Comparison of ENCODE assay signal across 8 cellular contexts in the genomic region with DNA sequence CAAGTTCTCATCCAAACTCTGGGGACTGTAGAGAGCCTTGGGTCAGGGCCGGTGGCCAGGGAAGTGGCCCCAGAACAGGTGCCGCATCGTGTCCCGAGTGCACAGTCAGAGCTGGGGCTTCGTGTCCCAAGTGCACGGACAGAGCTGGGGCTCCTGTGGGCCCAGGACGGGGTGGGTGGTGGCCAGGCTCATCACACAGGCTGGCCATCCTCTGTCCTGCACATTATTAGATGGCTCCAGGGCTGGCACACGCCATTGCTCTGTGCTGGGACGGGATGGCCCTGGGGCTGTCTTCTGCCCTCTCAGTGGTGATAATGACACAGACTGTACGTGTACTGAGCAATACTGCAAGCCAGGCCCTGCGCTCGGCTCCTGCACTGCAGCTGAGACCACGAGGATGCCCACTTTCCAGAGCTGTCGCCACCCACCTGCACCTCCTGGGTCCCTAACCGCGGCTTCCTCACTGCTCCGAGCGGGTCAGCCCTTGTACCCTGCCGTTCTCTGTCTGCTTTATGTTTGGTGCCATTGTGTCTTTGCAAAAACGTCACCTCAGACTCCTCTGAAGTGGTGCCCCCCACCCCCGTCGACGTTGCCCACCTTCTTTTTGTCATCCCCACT. TPM values are rescaled to one million over a fixed set of nuclear protein-coding genes. Genes with fewer than 3 reads are reported as not detected.
DNase-seq lines count a peak whose midpoint lies in the region; ATAC-seq, FAIRE-seq and TF ChIP-seq lines count a peak whose summit lies in the region.

No MANE protein-coding gene starts in this region.

- TF ChIP-seq EP300 in gastroesophageal sphincter (IDR thresholded peaks at IDR 0.05): no peak

- no peak overlapping the region for H2BK5ac ChIP-seq in mesendoderm (ENCODE audit: low read length)

- H3K27me3 ChIP-seq in gastroesophageal sphincter: no peaks in the 10 kb centered on the region
- H3K27me3 ChIP-seq in skeletal muscle tissue (ENCODE audit: control insufficient read depth in 3 of 3, insufficient read depth in 3 of 3, low read length in 3 of 3): no peaks in the 10 kb centered on the region
- peaks cover 3% of the 10 kb centered on the region for H3K27me3 ChIP-seq in mesendoderm (ENCODE audit: insufficient read depth, low read length, poor library complexity)

- H3K4me3 ChIP-seq in gastroesophageal sphincter (peak overlapping the region; percentile 61 to 71), skeletal muscle tissue (ENCODE audit: low read length in 3 of 3) (peak overlapping the region; percentile 74 to 83 (median 81)), mesendoderm (ENCODE audit: low read length) (no peak overlapping the region)

- no peak for TF ChIP-seq POLR2A in gastroesophageal sphincter (IDR thresholded peaks at IDR 0.05)

- no peak overlapping the region for H3K56ac ChIP-seq in mesendoderm (ENCODE audit: low read length)

- H3K27ac ChIP-seq in VCaP (peak overlapping the region; percentile 98), gastroesophageal sphincter (peak overlapping the region in 1 of 4 donors; percentile 67), skeletal muscle tissue (ENCODE audit: low read depth, low read length) (no peak overlapping the region), mesendoderm (ENCODE audit: low read depth, low read length) (no peak overlapping the region)

- WGBS in gastroesophageal sphincter (ENCODE audit: low coverage in 1 of 2), 2 donors: 60 to 66% methylated on average over 8 to 13 of the region's 23 CpGs
- no CpG with 5 or more reads among the region's 23 CpGs for whole genome bisulfite sequencing in mesendoderm (ENCODE audit: extremely low coverage, insufficient coverage, low lambda C conversion rate)

- no peak overlapping the region for H4K8ac ChIP-seq in mesendoderm (ENCODE audit: low read depth, low read length)

- H3K4me1 ChIP-seq in gastroesophageal sphincter (peaks cover 0 to 77% (median 52%) of the 10 kb centered on the region in 3 donors), skeletal muscle tissue (ENCODE audit: control insufficient read depth in 3 of 3, insufficient read depth in 3 of 3, low read length in 3 of 3) (peaks cover 62 to 66% (median 63%) of the 10 kb centered on the region in 3 donors), mesendoderm (ENCODE audit: control insufficient read depth, low read depth, low read length) (peaks cover 2% of the 10 kb centered on the region)

- no peak for TF ChIP-seq CTCF in VCaP (conservative IDR thresholded peaks at IDR 0.05)
- TF ChIP-seq CTCF in gastroesophageal sphincter (IDR thresholded peaks at IDR 0.05): no peak

- H3K4me2 ChIP-seq in mesendoderm (ENCODE audit: low read length): no peak overlapping the region

- ATAC-seq in gastroesophageal sphincter (no peak), HG03469 (IDR thresholded peaks at IDR 0.05; ENCODE audit: unreplicated experiment) (no peak)

- no peak overlapping the region for H3K23ac ChIP-seq in mesendoderm (ENCODE audit: low read length)

- H3K18ac ChIP-seq in mesendoderm (ENCODE audit: low read length): no peak overlapping the region

- H3K9me3 ChIP-seq in gastroesophageal sphincter (no peaks in the 10 kb centered on the region), skeletal muscle tissue (ENCODE audit: control insufficient read depth in 3 of 3, low read length in 3 of 3) (no peaks in the 10 kb centered on the region)

- H4K5ac ChIP-seq in mesendoderm (ENCODE audit: low read length): no peak overlapping the region

- peak; percentile 31 for FAIRE-seq in GM19239 (lab: Jason Lieb, UNC)

- peak overlapping the region; percentile 75 to 83 (median 80) for H3K9ac ChIP-seq in skeletal muscle tissue (ENCODE audit: low read depth in 1 of 3, low read length in 3 of 3)
- no peak overlapping the region for H3K9ac ChIP-seq in mesendoderm (ENCODE audit: low read length)

- H2BK120ac ChIP-seq in mesendoderm (ENCODE audit: low read depth, low read length): no peak overlapping the region

- no peak overlapping the region for H3K4ac ChIP-seq in mesendoderm (ENCODE audit: low read depth, low read length)

- no peak for DNase-seq in GM19239 (ENCODE audit: insufficient read length, low spot score)
- no peak for DNase-seq in SHP77 treated with DMSO at 0.1 percent for 48 hours (lab: John Stamatoyannopoulos, UW)
- DNase-seq in mesendoderm: no peak
- DNase-seq in dedifferentiated amniotic fluid mesenchymal stem cell (ENCODE audit: extremely low spot score): no peak

- H3K79me2 ChIP-seq in mesendoderm (ENCODE audit: control insufficient read depth, insufficient read depth, low read length): peaks cover 38% of the 10 kb centered on the region

- H2AK5ac ChIP-seq in mesendoderm (ENCODE audit: low read length): no peak overlapping the region

- peaks cover 31% of the 10 kb centered on the region for H3K79me1 ChIP-seq in mesendoderm (ENCODE audit: low read length)

- H2BK15ac ChIP-seq in mesendoderm (replicated peaks; ENCODE audit: low read depth): no peak overlapping the region

- peaks cover 0 to 3% of the 10 kb centered on the region in 2 donors for H3K36me3 ChIP-seq in gastroesophageal sphincter
- peaks cover 2 to 5% (median 5%) of the 10 kb centered on the region in 3 donors for H3K36me3 ChIP-seq in skeletal muscle tissue (ENCODE audit: control insufficient read depth in 3 of 3, insufficient read depth in 3 of 3, low read length in 3 of 3)
- no peaks in the 10 kb centered on the region for H3K36me3 ChIP-seq in mesendoderm (ENCODE audit: control insufficient read depth, insufficient read depth, low read length)

RNA-seq across cellular contexts. Expression of a gene that starts 1.9 kb away (rescaled TPM):
- total RNA-seq in gastroesophageal sphincter (10 to 100 TPM in 2 of 4 donors, 1 to 10 TPM in 2; 8.5 to 24.7 (median 15.5) TPM), skeletal muscle tissue (6.8 TPM)
- 86.6 TPM for polyA plus RNA-seq in mesendoderm (2013, experiment 1 of 2)
- polyA plus RNA-seq in mesendoderm (2013, experiment 2 of 2): 82.2 TPM
